In genomic region chr1:89070509-89070908, GRCh38 we compare ENCODE assay signal across 11 cellular contexts. TPM values are rescaled to one million over a fixed set of nuclear protein-coding genes. Genes with fewer than 3 reads are reported as not detected.
A peak's percentile ranks its signal among the peaks of the same experiment; 100 is the strongest.
DNase-seq lines count a peak whose midpoint lies in the region; ATAC-seq and TF ChIP-seq lines count a peak whose summit lies in the region.
"Had no signal": no experiment of that assay in that cellular context is flagged by ENCODE, and none has a peak within 500 bp of the region (broad histone marks: within the 10 kb centered on the region; RNA-seq: fewer than 3 reads in every experiment).

No MANE protein-coding gene starts in this region.

- H3K9me3 ChIP-seq in CD4-positive, CD25-positive, alpha-beta regulatory T cell (ENCODE audit: control insufficient read depth in 2 of 2, low read length in 2 of 2) = peaks cover 5 to 6% of the 10 kb centered on the region in 2 experiments

- no peaks in the 10 kb centered on the region for H3K27me3 ChIP-seq in CD4-positive, CD25-positive, alpha-beta regulatory T cell (ENCODE audit: control insufficient read depth, insufficient read depth, low read length)
- no peaks in the 10 kb centered on the region for H3K27me3 ChIP-seq in rectal smooth muscle tissue (ENCODE audit: control insufficient read depth, insufficient read depth, low read length)

- H3K27ac Mint-ChIP-seq in CD4-positive, CD25-positive, alpha-beta regulatory T cell = peak overlapping the region in 2 of 3 donors; percentile 72 to 89
- H3K27ac Mint-ChIP-seq in IgD-negative memory B cell (peak overlapping the region in 1 of 3 donors; percentile 79), progenitor cell of endocrine pancreas (no peak overlapping the region)
- peak overlapping the region; percentile 80 for H3K27ac Mint-ChIP-seq in dendritic cell treated with granulocyte-macrophage colony-stimulating factor and Interleukin-4, amounts not matched to agents 40 ng/mL and 50 ng/mL, for 4 days
- H3K27ac Mint-ChIP-seq: mesothelial cell of epicardium had no signal

- no peaks in the 10 kb centered on the region for H3K27me3 Mint-ChIP-seq in CD4-positive, CD25-positive, alpha-beta regulatory T cell
- H3K27me3 Mint-ChIP-seq in IgD-negative memory B cell (no peaks in the 10 kb centered on the region), progenitor cell of endocrine pancreas (no peaks in the 10 kb centered on the region)
- H3K27me3 Mint-ChIP-seq in dendritic cell treated with granulocyte-macrophage colony-stimulating factor and Interleukin-4, amounts not matched to agents 40 ng/mL and 50 ng/mL, for 4 days = peaks cover 4% of the 10 kb centered on the region

- H3K36me3 ChIP-seq in CD4-positive, CD25-positive, alpha-beta regulatory T cell (ENCODE audit: control insufficient read depth, insufficient read depth, low read length) = no peaks in the 10 kb centered on the region
- H3K36me3 ChIP-seq in rectal smooth muscle tissue (ENCODE audit: control insufficient read depth, insufficient read depth, low read length) = no peaks in the 10 kb centered on the region

- H3K4me1 Mint-ChIP-seq in CD4-positive, CD25-positive, alpha-beta regulatory T cell = peaks cover 15 to 30% (median 21%) of the 10 kb centered on the region in 4 donors
- H3K4me1 Mint-ChIP-seq in IgD-negative memory B cell (peaks cover 7 to 10% (median 7%) of the 10 kb centered on the region in 3 donors), progenitor cell of endocrine pancreas (ENCODE audit: low read depth) (no peaks in the 10 kb centered on the region)
- peaks cover 11% of the 10 kb centered on the region for H3K4me1 Mint-ChIP-seq in dendritic cell treated with granulocyte-macrophage colony-stimulating factor and Interleukin-4, amounts not matched to agents 40 ng/mL and 50 ng/mL, for 4 days (ENCODE audit: low read depth)

- peaks cover 0 to 18% (median 3%) of the 10 kb centered on the region in 7 donors for H3K9me3 Mint-ChIP-seq in CD4-positive, CD25-positive, alpha-beta regulatory T cell
- H3K9me3 Mint-ChIP-seq in IgD-negative memory B cell (peaks cover 0 to 8% (median 0%) of the 10 kb centered on the region in 3 donors), progenitor cell of endocrine pancreas (ENCODE audit: low read depth) (peaks cover 7% of the 10 kb centered on the region)
- H3K9me3 Mint-ChIP-seq in dendritic cell treated with granulocyte-macrophage colony-stimulating factor and Interleukin-4, amounts not matched to agents 40 ng/mL and 50 ng/mL, for 4 days = peaks cover 13% of the 10 kb centered on the region

- intact Hi-C loops in dendritic cell treated with granulocyte-macrophage colony-stimulating factor and Interleukin-4, amounts not matched to agents 40 ng/mL and 50 ng/mL, for 4 days (cut with micrococcal nuclease) = no loop called here

- H3K27ac ChIP-seq in CD4-positive, CD25-positive, alpha-beta regulatory T cell (ENCODE audit: insufficient read depth, low read length, poor library complexity, severe bottlenecking) = no peak overlapping the region
- no peak overlapping the region for H3K27ac ChIP-seq in rectal smooth muscle tissue (ENCODE audit: low read depth, low read length)

- H3K4me1 ChIP-seq in CD4-positive, CD25-positive, alpha-beta regulatory T cell (ENCODE audit: control insufficient read depth, insufficient read depth, low read length, poor library complexity, severe bottlenecking) = peaks cover 17% of the 10 kb centered on the region
- no peaks in the 10 kb centered on the region for H3K4me1 ChIP-seq in rectal smooth muscle tissue (ENCODE audit: control insufficient read depth, insufficient read depth, low read length)

- TF ChIP-seq CTCF in progenitor cell of endocrine pancreas (IDR thresholded peaks at IDR 0.05; ENCODE audit: unreplicated experiment) = no peak

- ATAC-seq in CD4-positive, CD25-positive, alpha-beta regulatory T cell (ENCODE audit: low read depth in 2 of 2) = no peak
- no peak for ATAC-seq in GM21447 (IDR thresholded peaks at IDR 0.05; ENCODE audit: unreplicated experiment)

- peak overlapping the region; percentile 88 for H3K4me3 ChIP-seq in CD4-positive, CD25-positive, alpha-beta regulatory T cell (ENCODE audit: low read depth, low read length)
- peak overlapping the region; percentile 34 for H3K4me3 ChIP-seq in rectal smooth muscle tissue (ENCODE audit: low read length)

- peak overlapping the region; percentile 77 to 84 (median 80) for H3K4me3 Mint-ChIP-seq in CD4-positive, CD25-positive, alpha-beta regulatory T cell
- H3K4me3 Mint-ChIP-seq in IgD-negative memory B cell (peak overlapping the region in 3 of 4 donors; percentile 73 to 96 (median 86)), progenitor cell of endocrine pancreas (ENCODE audit: low read depth) (no peak overlapping the region)
- H3K4me3 Mint-ChIP-seq in dendritic cell treated with granulocyte-macrophage colony-stimulating factor and Interleukin-4, amounts not matched to agents 40 ng/mL and 50 ng/mL, for 4 days = no peak overlapping the region
- H3K4me3 Mint-ChIP-seq: mesothelial cell of epicardium had no signal

- peaks cover 4% of the 10 kb centered on the region for H3K36me3 Mint-ChIP-seq in CD4-positive, CD25-positive, alpha-beta regulatory T cell
- H3K36me3 Mint-ChIP-seq in IgD-negative memory B cell (peaks cover 8% of the 10 kb centered on the region), progenitor cell of endocrine pancreas (ENCODE audit: insufficient read depth) (peaks cover 2% of the 10 kb centered on the region)
- H3K36me3 Mint-ChIP-seq in dendritic cell treated with granulocyte-macrophage colony-stimulating factor and Interleukin-4, amounts not matched to agents 40 ng/mL and 50 ng/mL, for 4 days (ENCODE audit: low read depth) = no peaks in the 10 kb centered on the region
- H3K36me3 Mint-ChIP-seq: mesothelial cell of epicardium had no signal

- peak in 1 of 3 donors; percentile 22 for DNase-seq in CD4-positive, CD25-positive, alpha-beta regulatory T cell
- DNase-seq in NCI-H1092 (lab: John Stamatoyannopoulos, UW) = no peak
- no peak for DNase-seq in NCI-H446 treated with DMSO at 0.1 percent for 48 hours (lab: John Stamatoyannopoulos, UW)
- no peak for DNase-seq in progenitor cell of endocrine pancreas (ENCODE audit: low spot score, unreplicated experiment)
- DNase-seq: NCI-H1694, T1000 had no signal

- H3K9ac ChIP-seq in rectal smooth muscle tissue (ENCODE audit: low read length) = no peak overlapping the region

RNA-seq across cellular contexts. Expression of gene GBP1, which starts 5.5 kb away (rescaled TPM):
- 87.1 TPM for total RNA-seq in CD4-positive, CD25-positive, alpha-beta regulatory T cell
- 100 to 1,000 TPM in 1 of 4 donors, 10 to 100 TPM in 3; 70.4 to 124 (median 93.6) TPM for polyA plus RNA-seq in CD4-positive, CD25-positive, alpha-beta regulatory T cell
- polyA plus RNA-seq in IgD-negative memory B cell = 9.3 TPM
- total RNA-seq in progenitor cell of endocrine pancreas = not detected in 2 replicates

RNA-seq across cellular contexts. Expression of gene GBP3, which starts 47.8 kb away (rescaled TPM):
- total RNA-seq in CD4-positive, CD25-positive, alpha-beta regulatory T cell = 36.6 TPM
- 10 to 100 TPM; 11.7 to 21.8 (median 18.1) TPM for polyA plus RNA-seq in CD4-positive, CD25-positive, alpha-beta regulatory T cell
- polyA plus RNA-seq in IgD-negative memory B cell = 2.9 TPM
- not detected in 2 replicates for total RNA-seq in progenitor cell of endocrine pancreas

RNA-seq across cellular contexts. Expression of gene GBP2, which starts 55.4 kb away (rescaled TPM):
- total RNA-seq in CD4-positive, CD25-positive, alpha-beta regulatory T cell = 233 TPM
- 100 to 1,000 TPM; 189 to 250 (median 234) TPM for polyA plus RNA-seq in CD4-positive, CD25-positive, alpha-beta regulatory T cell
- 9.4 TPM for polyA plus RNA-seq in IgD-negative memory B cell
- total RNA-seq in progenitor cell of endocrine pancreas = 0.10 TPM in 1 of 2 replicates, not detected in the other

Comparison
In these comparisons a context has a peak if more than half of its experiments do, and no peak if none do; other contexts are left out.
1. H3K4me3 Mint-ChIP-seq: peak in CD4-positive, CD25-positive, alpha-beta regulatory T cell (4 of 4) and IgD-negative memory B cell (3 of 4); none in dendritic cell treated with granulocyte-macrophage colony-stimulating factor and Interleukin-4, amounts not matched to agents 40 ng/mL and 50 ng/mL, for 4 days (single experiment) and progenitor cell of endocrine pancreas (single experiment).
2. RNA of gene GBP1, which starts 5.5 kb away (total RNA-seq): 87.1 TPM in CD4-positive, CD25-positive, alpha-beta regulatory T cell (single experiment); not detected in progenitor cell of endocrine pancreas; every median in the first group is over 10 times any median in the second.
3. RNA of gene GBP3, which starts 47.8 kb away (total RNA-seq): 36.6 TPM in CD4-positive, CD25-positive, alpha-beta regulatory T cell (single experiment); not detected in progenitor cell of endocrine pancreas; every median in the first group is over 10 times any median in the second.
4. RNA of gene GBP2, which starts 55.4 kb away (total RNA-seq): 233 TPM in CD4-positive, CD25-positive, alpha-beta regulatory T cell (single experiment); 0.10 TPM in progenitor cell of endocrine pancreas; every median in the first group is over 100 times any median in the second.